ENCODE assay signal across 8 cellular contexts in the genomic region with DNA sequence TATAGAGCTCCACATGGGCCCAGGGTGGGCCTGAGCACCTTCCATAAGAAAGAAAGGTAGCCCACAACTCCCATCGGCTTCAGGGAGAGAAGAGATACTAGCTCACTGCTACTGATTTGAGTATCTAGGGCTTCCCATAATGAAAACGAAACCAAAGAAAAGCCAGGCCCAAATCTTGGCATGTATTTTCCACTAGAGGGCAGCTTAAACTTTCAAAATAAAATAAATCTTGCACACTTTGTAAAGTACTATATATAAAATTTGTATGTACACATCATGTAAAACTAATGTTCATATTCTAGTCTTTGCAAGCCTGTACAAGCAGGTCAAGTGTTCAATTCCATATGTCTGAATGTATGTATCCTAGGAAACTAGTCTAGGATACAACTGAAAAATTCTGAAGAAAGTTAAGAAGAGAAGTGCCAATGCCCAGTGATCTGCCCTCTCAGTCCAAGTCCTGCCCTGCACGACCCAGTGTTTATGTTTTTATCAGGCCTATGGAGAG.
A peak's percentile ranks its signal among the peaks of the same experiment; 100 is the strongest.
DNase-seq lines count a peak whose midpoint lies in the region; ATAC-seq and TF ChIP-seq lines count a peak whose summit lies in the region.

No MANE protein-coding gene starts in this region.

- H3K27ac Mint-ChIP-seq in neural progenitor cell: no peak overlapping the region

- no peaks in the 10 kb centered on the region for H3K4me1 Mint-ChIP-seq in neural progenitor cell

- no peak overlapping the region for H3K4me2 ChIP-seq in neural progenitor cell

- no peak overlapping the region for H3K4me3 Mint-ChIP-seq in neural progenitor cell

- ATAC-seq in HG03354 (IDR thresholded peaks at IDR 0.05; ENCODE audit: poor library complexity, severe bottlenecking, unreplicated experiment) (peak; percentile 88), HG02885 (IDR thresholded peaks at IDR 0.05; ENCODE audit: poor library complexity, unreplicated experiment) (no peak)

- H3K36me3 ChIP-seq in SK-N-MC (ENCODE audit: insufficient read depth, low read length): no peaks in the 10 kb centered on the region
- H3K36me3 ChIP-seq in neural progenitor cell: no peaks in the 10 kb centered on the region

- H3K79me2 ChIP-seq in neural progenitor cell (ENCODE audit: low read depth): no peaks in the 10 kb centered on the region

- TF ChIP-seq CTCF in neural progenitor cell (IDR thresholded peaks at IDR 0.05): peak; percentile 69

- DNase-seq in DMS114 treated with DMSO at 0.1 percent for 48 hours (lab: John Stamatoyannopoulos, UW; ENCODE audit: unreplicated experiment) (peak; percentile 76), SK-N-MC (ENCODE audit: low read depth, low spot score) (peak; percentile 2), fibroblast of peridontal ligament (ENCODE audit: extremely low read depth) (peak; percentile 71), neural progenitor cell (ENCODE audit: low spot score) (peak; percentile 35)
- no peak for DNase-seq in stimulated activated CD8-positive, alpha-beta memory T cell treated with anti-CD3 and anti-CD28 coated beads, Interleukin-4, amount 100 ng/mL, for 48 hours
- no peak for DNase-seq in stimulated activated CD4-positive, alpha-beta T cell treated with anti-CD3 and anti-CD28 coated beads, Interleukin-2, amount 100 ng/mL, for 24 hours

- H3K4me1 ChIP-seq in neural progenitor cell: peaks cover 11% of the 10 kb centered on the region

- H3F3A ChIP-seq in neural progenitor cell (ENCODE audit: low read depth): peaks cover 5% of the 10 kb centered on the region

- H2AFZ ChIP-seq in neural progenitor cell (replicated peaks): peak overlapping the region; percentile 83

- H3K9me3 ChIP-seq in SK-N-MC (ENCODE audit: low read depth, low read length) (no peaks in the 10 kb centered on the region), neural progenitor cell (ENCODE audit: low read depth) (no peaks in the 10 kb centered on the region)

- no peak overlapping the region for H3K9ac ChIP-seq in SK-N-MC (ENCODE audit: insufficient read length)
- no peak overlapping the region for H3K9ac ChIP-seq in neural progenitor cell

- H3K4me3 ChIP-seq in SK-N-MC: no peak overlapping the region
- H3K4me3 ChIP-seq in neural progenitor cell: no peak overlapping the region

- H3K36me3 Mint-ChIP-seq in neural progenitor cell: no peaks in the 10 kb centered on the region

- H3K27ac ChIP-seq in SK-N-MC: no peak overlapping the region
- no peak overlapping the region for H3K27ac ChIP-seq in neural progenitor cell

- no peaks in the 10 kb centered on the region for H4K20me1 ChIP-seq in neural progenitor cell (ENCODE audit: low read depth)

- H3K9me3 Mint-ChIP-seq in neural progenitor cell: no peaks in the 10 kb centered on the region

- no peaks in the 10 kb centered on the region for H3K27me3 ChIP-seq in neural progenitor cell

- no peaks in the 10 kb centered on the region for H3K27me3 Mint-ChIP-seq in neural progenitor cell (ENCODE audit: insufficient read depth, low read depth)

Comparison
In these comparisons a context has a peak if more than half of its experiments do, and no peak if none do; other contexts are left out.
1. DNase-seq: peak in DMS114 treated with DMSO at 0.1 percent for 48 hours (single experiment), SK-N-MC (single experiment), fibroblast of peridontal ligament (single experiment) and neural progenitor cell (single experiment); none in stimulated activated CD8-positive, alpha-beta memory T cell treated with anti-CD3 and anti-CD28 coated beads, Interleukin-4, amount 100 ng/mL, for 48 hours (single experiment) and stimulated activated CD4-positive, alpha-beta T cell treated with anti-CD3 and anti-CD28 coated beads, Interleukin-2, amount 100 ng/mL, for 24 hours (0 of 2).